ENCODE assay signal across 8 cellular contexts in genomic region chr17:58085039-58085715, GRCh38. TPM values are rescaled to one million over a fixed set of nuclear protein-coding genes. Genes with fewer than 3 reads are reported as not detected.
DNase-seq lines count a peak whose midpoint lies in the region; ATAC-seq and TF ChIP-seq lines count a peak whose summit lies in the region.

No MANE protein-coding gene starts in this region.

- WGBS in right lobe of liver (ENCODE audit: insufficient coverage, low coverage, low lambda C conversion rate, missing lambda C conversion rate) = 51% methylated on average over 6 of the region's 8 CpGs
- 53 to 94% methylated on average over 3 to 8 of the region's 8 CpGs for WGBS in transverse colon (ENCODE audit: low coverage in 1 of 2), 2 donors

- no peak for DNase-seq in activated T-cell treated with anti-CD3 and anti-CD28 coated beads, Interleukin-2, amount 50 U/mL, for 72 hours
- no peak for DNase-seq in activated T-cell treated with anti-CD3 and anti-CD28 coated beads, Interleukin-2, amount 50 U/mL, for 48 hours
- DNase-seq in astrocyte of the cerebellum (ENCODE audit: low read depth) = no peak
- DNase-seq in right lobe of liver = no peak
- no peak for DNase-seq in transverse colon
- DNase-seq in mesenteric fat pad (ENCODE audit: low spot score) = no peak
- no peak for DNase-seq in D341Med (ENCODE audit: low spot score)

- H3K9me3 Mint-ChIP-seq in activated T-cell treated with anti-CD3 and anti-CD28 coated beads, Interleukin-2, amount 50 U/mL, for 72 hours = no peaks in the 10 kb centered on the region

- TF ChIP-seq CTCF in astrocyte of the cerebellum (IDR thresholded peaks at IDR 0.05; ENCODE audit: low read depth, low read length, missing control alignments) (peak; percentile 1), right lobe of liver (IDR thresholded peaks at IDR 0.05) (no peak), transverse colon (IDR thresholded peaks at IDR 0.05) (no peak)

- H3K4me3 ChIP-seq in astrocyte of the cerebellum (ENCODE audit: low read depth, low read length) = peak overlapping the region; percentile 56
- H3K4me3 ChIP-seq in right lobe of liver = peak overlapping the region in 2 of 3 donors; percentile 96 to 98
- peak overlapping the region in 3 of 4 donors; percentile 81 to 98 (median 95) for H3K4me3 ChIP-seq in transverse colon

- peaks cover 4 to 22% (median 6%) of the 10 kb centered on the region in 4 donors for H3K36me3 ChIP-seq in right lobe of liver
- H3K36me3 ChIP-seq in transverse colon = peaks cover 0 to 11% (median 4%) of the 10 kb centered on the region in 4 donors

- no peaks in the 10 kb centered on the region for H3K9me3 ChIP-seq in right lobe of liver
- no peaks in the 10 kb centered on the region for H3K9me3 ChIP-seq in transverse colon

- no peaks in the 10 kb centered on the region for H3K27me3 ChIP-seq in right lobe of liver
- no peaks in the 10 kb centered on the region for H3K27me3 ChIP-seq in transverse colon

- peaks cover 0 to 16% (median 6%) of the 10 kb centered on the region in 4 donors for H3K4me1 ChIP-seq in right lobe of liver
- H3K4me1 ChIP-seq in transverse colon = peaks cover 25 to 42% (median 28%) of the 10 kb centered on the region in 4 donors

- intact Hi-C loops in right lobe of liver (cut with DNase I) = no loop called here
- intact Hi-C loops in transverse colon (cut with DNase I; ENCODE audit: low total_unique reads) = loop anchor here (10.0 kb wide), 1 partner anchor 230 kb away; the partner anchor contains the start of gene MRPS23

- TF ChIP-seq POLR2A in right lobe of liver (IDR thresholded peaks at IDR 0.05) (no peak), transverse colon (IDR thresholded peaks at IDR 0.05) (no peak)

- no peak for ATAC-seq in activated T-cell treated with anti-CD3 and anti-CD28 coated beads, Interleukin-2, amount 50 U/mL, for 72 hours (replicated peaks in 1 of 2)
- ATAC-seq in right lobe of liver (no peak), GM19035 (IDR thresholded peaks at IDR 0.05; ENCODE audit: unreplicated experiment) (no peak)

- H3K27ac ChIP-seq in right lobe of liver (peak overlapping the region in 1 of 3 donors; percentile 86), transverse colon (peak overlapping the region; percentile 94 to 100 (median 98))

- in situ Hi-C loops in astrocyte of the cerebellum (cut with HindIII; ENCODE audit: low sequenced_read_pairs) = no loop called here
- in situ Hi-C loops in transverse colon (cut with MboI; ENCODE audit: low pct_ligation_motif_present in 1 of 4, low pct_unique_long_range_greater_than_20kb in 1 of 4, low sequenced_read_pairs in 3 of 4) = loop anchor here in 1 of 4 donors (25.0 kb wide), 2 partner anchors 98 to 223 kb away; partner anchors contain the start of genes MRPS23 and VEZF1

- H3K27ac Mint-ChIP-seq in activated T-cell treated with anti-CD3 and anti-CD28 coated beads, Interleukin-2, amount 50 U/mL, for 72 hours = peak overlapping the region; percentile 89

- no peak for TF ChIP-seq EP300 in transverse colon (IDR thresholded peaks at IDR 0.05; ENCODE audit: low read depth)

- peaks cover under 1% of the 10 kb centered on the region for H3K27me3 Mint-ChIP-seq in activated T-cell treated with anti-CD3 and anti-CD28 coated beads, Interleukin-2, amount 50 U/mL, for 72 hours (ENCODE audit: low read depth)

- peaks cover 6 to 18% of the 10 kb centered on the region in 2 donors for H3K36me3 Mint-ChIP-seq in activated T-cell treated with anti-CD3 and anti-CD28 coated beads, Interleukin-2, amount 50 U/mL, for 72 hours (ENCODE audit: insufficient read depth in 2 of 2)

- peaks cover 42% of the 10 kb centered on the region for H3K4me1 Mint-ChIP-seq in activated T-cell treated with anti-CD3 and anti-CD28 coated beads, Interleukin-2, amount 50 U/mL, for 72 hours (ENCODE audit: low read depth)

- peak overlapping the region; percentile 87 to 88 for H3K4me3 Mint-ChIP-seq in activated T-cell treated with anti-CD3 and anti-CD28 coated beads, Interleukin-2, amount 50 U/mL, for 72 hours

RNA-seq across cellular contexts. Expression of gene DYNLL2, which starts 2.0 kb away (rescaled TPM):
- 10 to 100 TPM; 32.9 to 37.7 TPM for total RNA-seq in activated T-cell treated with anti-CD3 and anti-CD28 coated beads, Interleukin-2, amount 50 U/mL, for 72 hours
- total RNA-seq in right lobe of liver = 10 to 100 TPM; 13.3 to 28.7 (median 17.7) TPM
- 10 to 100 TPM; 12.3 to 26.2 (median 22.7) TPM for total RNA-seq in transverse colon
- total RNA-seq in mesenteric fat pad = 32.2 TPM
